Comparison of ENCODE assay signal across 24 cellular contexts in the genomic region with DNA sequence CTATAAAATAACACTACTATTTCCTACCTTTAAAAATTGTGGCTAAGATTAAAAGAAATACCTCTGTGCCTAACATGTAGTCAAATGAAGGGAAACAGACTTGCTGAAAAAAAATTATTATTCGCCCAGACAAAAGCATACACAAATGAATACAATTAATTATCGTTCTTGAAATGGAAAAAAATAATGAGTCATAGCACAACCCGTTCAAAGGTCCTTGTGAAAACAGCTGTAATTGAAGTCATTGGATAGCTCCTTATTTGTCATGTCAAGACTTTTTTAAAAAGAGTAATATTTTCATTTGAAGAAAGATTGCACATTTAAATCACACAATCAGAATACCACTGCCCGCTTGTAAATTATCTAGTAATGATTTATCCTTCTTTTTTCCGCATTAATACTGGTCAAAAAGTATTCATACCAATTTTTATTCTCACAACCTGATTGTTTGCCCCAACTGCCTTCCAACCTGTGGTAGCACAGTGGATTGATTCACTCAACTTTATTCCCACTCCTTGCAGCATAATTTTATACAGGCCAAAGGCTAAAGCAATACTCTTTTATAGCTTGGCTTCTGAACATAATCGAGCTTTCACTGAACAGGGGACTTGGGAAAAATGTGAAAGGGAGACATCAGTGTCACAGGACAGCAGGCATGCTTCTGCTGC.
"Had no signal": no experiment of that assay in that cellular context is flagged by ENCODE, and none has a peak within 500 bp of the region (broad histone marks: within the 10 kb centered on the region; RNA-seq: fewer than 3 reads in every experiment).

No MANE protein-coding gene starts in this region.

- H3K9me3 ChIP-seq: MG63 had no signal

- H3K36me3 ChIP-seq: MG63 had no signal

- H3K4me3 ChIP-seq: MG63, SK-N-MC had no signal

- ATAC-seq: activated naive CD4-positive, alpha-beta T cell treated with anti-CD3 and anti-CD28 coated beads, Interleukin-2, amount 50 U/mL, for 72 hours; activated naive CD8-positive, alpha-beta T cell treated with anti-CD3 and anti-CD28 coated beads, Interleukin-2, amount 50 U/mL, for 24 hours; activated T-cell treated with anti-CD3 and anti-CD28 coated beads, Interleukin-2, amount 50 U/mL, for 4 hours; Panc1; Right ventricle myocardium inferior had no signal

- FAIRE-seq: astrocyte had no signal

- DNase-seq: activated CD4-positive, alpha-beta memory T cell treated with anti-CD3 and anti-CD28 coated beads for 36 hours; activated CD4-positive, alpha-beta T cell treated with anti-CD3 and anti-CD28 coated beads, Interleukin-2, amount 10 ng/mL, durations not matched to agents 7 days and 5 days; activated CD4-positive, CD25-positive, alpha-beta regulatory T cell; activated CD8-positive, alpha-beta memory T cell treated with anti-CD3 and anti-CD28 coated beads for 24 hours; activated effector memory CD4-positive, alpha-beta T cell treated with anti-CD3 and anti-CD28 coated beads, Interleukin-2, amount 50 U/mL, for 16 hours; activated naive CD4-positive, alpha-beta T cell treated with Interleukin-2 at 50 U/mL for 16 hours; activated naive CD8-positive, alpha-beta T cell treated with anti-CD3 and anti-CD28 coated beads, Interleukin-2, amount 50 U/mL, for 24 hours; activated T-cell treated with anti-CD3 and anti-CD28 coated beads, Interleukin-2, amount 50 U/mL, for 4 hours; amniotic stem cell; MG63; MV-4-11; NCI-H1092 treated with DMSO at 0.1 percent for 48 hours; NCI-H1417 treated with DMSO at 0.1 percent for 48 hours; NCI-H1694; NCI-H2029; NCI-H2107; NCI-H82; OCI-M1; T-helper 1 cell had no signal
